Comparison of ENCODE assay signal across 10 cellular contexts in genomic region chr12:120101182-120101581, GRCh38. TPM values are rescaled to one million over a fixed set of nuclear protein-coding genes. Genes with fewer than 3 reads are reported as not detected.
DNase-seq lines count a peak whose midpoint lies in the region; ATAC-seq and TF ChIP-seq lines count a peak whose summit lies in the region.
"Had no signal": no experiment of that assay in that cellular context is flagged by ENCODE, and none has a peak within 500 bp of the region (broad histone marks: within the 10 kb centered on the region; RNA-seq: fewer than 3 reads in every experiment).

No MANE protein-coding gene starts in this region.

- intact Hi-C loops in activated T-helper 1 cell treated with anti-CD3 and anti-CD28 coated beads, Interleukin-12 subunit alpha, Interleukin-12 subunit beta, Interleukin-2, Interleukin-4 antibody, amounts not matched to agents 30 ng/mL and 10 ng/mL and 1 ng/mL, durations not matched to agents 14 hours and 24 hours and 36 hours (cut with micrococcal nuclease) = no loop called here
- intact Hi-C loops in testis (cut with DNase I; ENCODE audit: low total_unique reads) = no loop called here
- intact Hi-C loops in OCI-LY7 (cut with micrococcal nuclease; ENCODE audit: unreplicated experiment) = no loop called here

- H3K79me2 ChIP-seq in hepatocyte (peaks cover 52% of the 10 kb centered on the region), OCI-LY7 (ENCODE audit: insufficient read depth, low read depth, low read length) (peaks cover 11% of the 10 kb centered on the region; the same call in 1 of the 2 replicates)

- no peak for TF ChIP-seq POLR2A in testis (IDR thresholded peaks at IDR 0.05)

- no peaks in the 10 kb centered on the region for H3K27me3 ChIP-seq in hepatocyte
- no peaks in the 10 kb centered on the region for H3K27me3 ChIP-seq in testis
- H3K27me3 ChIP-seq: cardiac muscle cell had no signal

- H3K9me3 ChIP-seq in hepatocyte (ENCODE audit: low read depth) (no peaks in the 10 kb centered on the region), testis (no peaks in the 10 kb centered on the region), OCI-LY7 (ENCODE audit: low read length) (no peaks in the 10 kb centered on the region)

- H3K9me2 ChIP-seq in hepatocyte (replicated peaks; ENCODE audit: insufficient read depth) (no peaks in the 10 kb centered on the region), OCI-LY7 (ENCODE audit: insufficient read depth, low read length) (no peaks in the 10 kb centered on the region)

- H4K20me1 ChIP-seq in hepatocyte (ENCODE audit: insufficient read depth, poor library complexity, severe bottlenecking) = peaks cover 26% of the 10 kb centered on the region
- H4K20me1 ChIP-seq in OCI-LY7 (ENCODE audit: insufficient read depth, low read length) = peaks cover 7% of the 10 kb centered on the region; the same call in 1 of the 2 replicates

- H3K4me1 ChIP-seq in hepatocyte (ENCODE audit: insufficient read depth) (peaks cover 14% of the 10 kb centered on the region), testis (peaks cover 19% of the 10 kb centered on the region), OCI-LY7 (ENCODE audit: insufficient read depth, low read length, poor library complexity, severe bottlenecking) (no peaks in the 10 kb centered on the region)

- DNase-seq in activated T-cell treated with anti-CD3 and anti-CD28 coated beads, Interleukin-2, amount 50 U/mL, for 4 hours = no peak
- no peak for DNase-seq in activated T-cell treated with anti-CD3 and anti-CD28 coated beads, Interleukin-2, amount 50 U/mL, for 48 hours
- DNase-seq in activated T-helper 1 cell treated with anti-CD3 and anti-CD28 coated beads, Interleukin-12 subunit alpha, Interleukin-12 subunit beta, Interleukin-2, Interleukin-4 antibody, amounts not matched to agents 30 ng/mL and 10 ng/mL and 1 ng/mL, durations not matched to agents 14 hours and 24 hours and 36 hours (ENCODE audit: low spot score) = no peak
- DNase-seq in hepatocyte (ENCODE audit: low spot score) (no peak), testis (peak; percentile 56), NCI-H146 treated with DMSO at 0.1 percent for 48 hours (lab: John Stamatoyannopoulos, UW; ENCODE audit: unreplicated experiment) (no peak), dedifferentiated amniotic fluid mesenchymal stem cell (ENCODE audit: extremely low spot score) (no peak), OCI-LY7 (ENCODE audit: low spot score) (no peak)
- DNase-seq: stimulated activated CD4-positive, alpha-beta T cell treated with anti-CD3 and anti-CD28 coated beads, Interleukin-12 subunit alpha, Interleukin-12 subunit beta, amount 100 ng/mL, for 4 hours had no signal

- 88% methylated on average over 11 of the region's 11 CpGs for WGBS in hepatocyte (ENCODE audit: low lambda C conversion rate, missing lambda C conversion rate)
- WGBS in testis, 2 donors = 31 to 63% methylated on average over 5 to 11 of the region's 11 CpGs

- H3K36me3 ChIP-seq in hepatocyte (replicated peaks; ENCODE audit: insufficient read depth, low read depth) (no peaks in the 10 kb centered on the region), testis (ENCODE audit: low read depth, missing control alignments) (no peaks in the 10 kb centered on the region), OCI-LY7 (ENCODE audit: insufficient read depth, low read length) (peaks cover 97% of the 10 kb centered on the region)

- no peak for TF ChIP-seq CTCF in hepatocyte (IDR thresholded peaks at IDR 0.05; ENCODE audit: poor library complexity)
- no peak for TF ChIP-seq CTCF in testis (IDR thresholded peaks at IDR 0.05)
- TF ChIP-seq CTCF in OCI-LY7 (conservative IDR thresholded peaks at IDR 0.05; ENCODE audit: low read length) = no peak

- no peaks in the 10 kb centered on the region for H3K27me3 Mint-ChIP-seq in activated T-cell treated with anti-CD3 and anti-CD28 coated beads, Interleukin-2, amount 50 U/mL, for 4 hours (ENCODE audit: low read depth)
- no peaks in the 10 kb centered on the region for H3K27me3 Mint-ChIP-seq in activated T-helper 1 cell treated with anti-CD3 and anti-CD28 coated beads, Interleukin-12 subunit alpha, Interleukin-12 subunit beta, Interleukin-2, Interleukin-4 antibody, amounts not matched to agents 30 ng/mL and 10 ng/mL and 1 ng/mL, durations not matched to agents 14 hours and 24 hours and 36 hours (ENCODE audit: insufficient read depth)

- no peak overlapping the region for H3K27ac ChIP-seq in hepatocyte
- peak overlapping the region; percentile 57 to 59 for H3K27ac ChIP-seq in testis
- H3K27ac ChIP-seq in OCI-LY7 (ENCODE audit: low read depth, low read length, poor library complexity, severe bottlenecking) = no peak overlapping the region
- H3K27ac ChIP-seq: cardiac muscle cell had no signal

- H3K4me3 ChIP-seq in hepatocyte = no peak overlapping the region
- H3K4me3 ChIP-seq in testis = no peak overlapping the region
- H3K4me3 ChIP-seq in OCI-LY7 (ENCODE audit: low read depth, low read length, poor library complexity, severe bottlenecking) = no peak overlapping the region
- H3K4me3 ChIP-seq: cardiac muscle cell had no signal

- H3K4me1 Mint-ChIP-seq in activated T-cell treated with anti-CD3 and anti-CD28 coated beads, Interleukin-2, amount 50 U/mL, for 4 hours (ENCODE audit: low read depth) = peaks cover 24% of the 10 kb centered on the region
- H3K4me1 Mint-ChIP-seq in activated T-helper 1 cell treated with anti-CD3 and anti-CD28 coated beads, Interleukin-12 subunit alpha, Interleukin-12 subunit beta, Interleukin-2, Interleukin-4 antibody, amounts not matched to agents 30 ng/mL and 10 ng/mL and 1 ng/mL, durations not matched to agents 14 hours and 24 hours and 36 hours (ENCODE audit: low read depth) = peaks cover 9% of the 10 kb centered on the region

- peak in 1 of 2 donors; percentile 9 for ATAC-seq in activated T-cell treated with anti-CD3 and anti-CD28 coated beads, Interleukin-2, amount 50 U/mL, for 4 hours

- POLR2A ChIA-PET in OCI-LY7 (lab: Charles Lee) = interaction anchor here (0.6 kb wide), 1 partner anchor 11 kb away, joined by 5 read pairs; no protein-coding TSS in a partner anchor

- H3K36me3 Mint-ChIP-seq in activated T-cell treated with anti-CD3 and anti-CD28 coated beads, Interleukin-2, amount 50 U/mL, for 4 hours (ENCODE audit: insufficient read depth) = peaks cover 14% of the 10 kb centered on the region
- peaks cover 31% of the 10 kb centered on the region for H3K36me3 Mint-ChIP-seq in activated T-helper 1 cell treated with anti-CD3 and anti-CD28 coated beads, Interleukin-12 subunit alpha, Interleukin-12 subunit beta, Interleukin-2, Interleukin-4 antibody, amounts not matched to agents 30 ng/mL and 10 ng/mL and 1 ng/mL, durations not matched to agents 14 hours and 24 hours and 36 hours (ENCODE audit: low read depth)

- H3K9me3 Mint-ChIP-seq in activated T-cell treated with anti-CD3 and anti-CD28 coated beads, Interleukin-2, amount 50 U/mL, for 4 hours = no peaks in the 10 kb centered on the region
- H3K9me3 Mint-ChIP-seq in activated T-helper 1 cell treated with anti-CD3 and anti-CD28 coated beads, Interleukin-12 subunit alpha, Interleukin-12 subunit beta, Interleukin-2, Interleukin-4 antibody, amounts not matched to agents 30 ng/mL and 10 ng/mL and 1 ng/mL, durations not matched to agents 14 hours and 24 hours and 36 hours = no peaks in the 10 kb centered on the region

- H2AFZ ChIP-seq in hepatocyte = no peak overlapping the region
- no peak overlapping the region for H2AFZ ChIP-seq in OCI-LY7 (ENCODE audit: low read length)

- no TSS peak for BruUV-seq in OCI-LY7 (replicated peaks; lab: Mats Ljungman, UMichigan)

- H3K27ac Mint-ChIP-seq in activated T-helper 1 cell treated with anti-CD3 and anti-CD28 coated beads, Interleukin-12 subunit alpha, Interleukin-12 subunit beta, Interleukin-2, Interleukin-4 antibody, amounts not matched to agents 30 ng/mL and 10 ng/mL and 1 ng/mL, durations not matched to agents 14 hours and 24 hours and 36 hours = peak overlapping the region; percentile 71

- H3K4me2 ChIP-seq in hepatocyte = peak overlapping the region; percentile 20
- no peak overlapping the region for H3K4me2 ChIP-seq in OCI-LY7 (ENCODE audit: low read length)

- CTCF ChIA-PET in OCI-LY7 (lab: Charles Lee; ENCODE audit: unreplicated experiment) = no interaction called here

- peak overlapping the region; percentile 33 for H3K4me3 Mint-ChIP-seq in activated T-cell treated with anti-CD3 and anti-CD28 coated beads, Interleukin-2, amount 50 U/mL, for 4 hours
- H3K4me3 Mint-ChIP-seq in activated T-helper 1 cell treated with anti-CD3 and anti-CD28 coated beads, Interleukin-12 subunit alpha, Interleukin-12 subunit beta, Interleukin-2, Interleukin-4 antibody, amounts not matched to agents 30 ng/mL and 10 ng/mL and 1 ng/mL, durations not matched to agents 14 hours and 24 hours and 36 hours = peak overlapping the region; percentile 15

RNA-seq across cellular contexts. Expression of gene RAB35, which starts 15.4 kb away (rescaled TPM):
- 10 to 100 TPM; 70.4 to 90.8 (median 74.6) TPM for total RNA-seq in activated T-cell treated with anti-CD3 and anti-CD28 coated beads, Interleukin-2, amount 50 U/mL, for 4 hours
- total RNA-seq in activated T-helper 1 cell treated with anti-CD3 and anti-CD28 coated beads, Interleukin-12 subunit alpha, Interleukin-12 subunit beta, Interleukin-2, Interleukin-4 antibody, amounts not matched to agents 30 ng/mL and 10 ng/mL and 1 ng/mL, durations not matched to agents 14 hours and 24 hours and 36 hours = 89.2 and 94.2 TPM in 2 replicates
- total RNA-seq in hepatocyte (22.0 and 22.6 TPM in 2 replicates), testis (10 to 100 TPM; 21.1 to 27.4 TPM), OCI-LY7 (2022) (71.1 and 85.9 TPM in 2 replicates)
- polyA plus RNA-seq in hepatocyte (24.0 and 26.0 TPM in 2 replicates), testis (ENCODE audit: insufficient read depth, low read depth, low replicate concordance) (24.4 TPM)
- total RNA-seq in OCI-LY7 (2014; rRNA removed; shearing (Covaris generic)) = 30.9 and 42.2 TPM in 2 replicates

Comparison
In these comparisons a context has a peak if more than half of its experiments do, and no peak if none do; other contexts are left out.
1. H3K27ac ChIP-seq: peak in testis (2 of 2); none in hepatocyte (single experiment) and OCI-LY7 (single experiment).